In genomic region chr1:18927654-18928272, GRCh38 we compare ENCODE assay signal across 8 cellular contexts. TPM values are rescaled to one million over a fixed set of nuclear protein-coding genes. Genes with fewer than 3 reads are reported as not detected.
DNase-seq lines count a peak whose midpoint lies in the region; ATAC-seq and TF ChIP-seq lines count a peak whose summit lies in the region.

No MANE protein-coding gene starts in this region.

- H4K20me1 ChIP-seq in H9 (ENCODE audit: control insufficient read depth, insufficient read depth, insufficient read length), result no peaks in the 10 kb centered on the region

- peak overlapping the region; percentile 84 for H3K4me3 ChIP-seq in naive thymus-derived CD4-positive, alpha-beta T cell (ENCODE audit: low read length)
- no peak overlapping the region for H3K4me3 ChIP-seq in prostate gland

- H4K5ac ChIP-seq in H9 (ENCODE audit: insufficient read length, low read depth, low read length), result no peak overlapping the region

- no peak overlapping the region for H2BK5ac ChIP-seq in H9 (ENCODE audit: insufficient read length, low read length)

- no peak overlapping the region for H3K18ac ChIP-seq in H9 (ENCODE audit: insufficient read length, low read depth, low read length)

- no peaks in the 10 kb centered on the region for H3K23me2 ChIP-seq in H9 (ENCODE audit: insufficient read length, low read depth, low read length, poor library complexity, severe bottlenecking)

- no peak overlapping the region for H2BK15ac ChIP-seq in H9 (ENCODE audit: low read depth, low read length)

- no peaks in the 10 kb centered on the region for H3K9me3 ChIP-seq in naive thymus-derived CD4-positive, alpha-beta T cell (ENCODE audit: control insufficient read depth in 2 of 3, low read length in 3 of 3)
- H3K9me3 ChIP-seq in prostate gland, result no peaks in the 10 kb centered on the region
- H3K9me3 ChIP-seq in H9 (ENCODE audit: control insufficient read depth, low read depth, low read length), result no peaks in the 10 kb centered on the region

- H2BK20ac ChIP-seq in H9 (ENCODE audit: low read depth, low read length, poor library complexity, severe bottlenecking), result no peak overlapping the region

- no peaks in the 10 kb centered on the region for H3K79me2 ChIP-seq in H9 (ENCODE audit: insufficient read depth, low read length)

- peak overlapping the region; percentile 85 for H3K4me3 Mint-ChIP-seq in activated naive CD4-positive, alpha-beta T cell treated with anti-CD3 and anti-CD28 coated beads, Interleukin-2, amount 10 ng/mL, durations not matched to agents 7 days and 5 days
- H3K4me3 Mint-ChIP-seq in naive thymus-derived CD4-positive, alpha-beta T cell, result peak overlapping the region; percentile 73 to 93 (median 83)
- no peak overlapping the region; a peak in 1 of 5 replicates for H3K4me3 Mint-ChIP-seq in H9

- 63% methylated on average over 12 of the region's 12 CpGs for WGBS in prostate gland
- no CpG with 5 or more reads among the region's 12 CpGs for WGBS in H9 (ENCODE audit: extremely low coverage, insufficient read length, low lambda C conversion rate)

- H2BK120ac ChIP-seq in H9 (ENCODE audit: low read depth, low read length, poor library complexity, severe bottlenecking), result no peak overlapping the region

- H3K79me1 ChIP-seq in H9 (ENCODE audit: insufficient read depth, low read depth, low read length, poor library complexity, severe bottlenecking), result no peaks in the 10 kb centered on the region

- H3K4ac ChIP-seq in H9 (ENCODE audit: low read depth, low read length), result no peak overlapping the region

- H3K9ac ChIP-seq in H9 (ENCODE audit: extremely low read depth, insufficient read length, low read length), result no peak overlapping the region

- H3K36me3 Mint-ChIP-seq in activated naive CD4-positive, alpha-beta T cell treated with anti-CD3 and anti-CD28 coated beads, Interleukin-2, amount 10 ng/mL, durations not matched to agents 7 days and 5 days, result peaks cover 2% of the 10 kb centered on the region
- H3K36me3 Mint-ChIP-seq in naive thymus-derived CD4-positive, alpha-beta T cell, result peaks cover 0 to 7% (median 0%) of the 10 kb centered on the region in 5 donors
- H3K36me3 Mint-ChIP-seq in H9 (ENCODE audit: insufficient read depth in 1 of 3, low read depth in 3 of 3), result peaks cover 0 to 5% (median 2%) of the 10 kb centered on the region in 3 experiments; a peak in 4 of 7 replicates

- TF ChIP-seq CTCF in prostate gland (IDR thresholded peaks at IDR 0.05), result no peak
- no peak for TF ChIP-seq CTCF in H9 (conservative IDR thresholded peaks at IDR 0.05)

- POLR2A ChIA-PET in naive thymus-derived CD4-positive, alpha-beta T cell (lab: Charles Lee), result interaction anchor here (0.6 to 7.7 kb wide), 16 partner anchors 9 to 146 kb away, joined by 3 to 181 read pairs (median 6); partner anchors contain the start of genes ALDH4A1 and IFFO2

- H3K27me3 Mint-ChIP-seq in activated naive CD4-positive, alpha-beta T cell treated with anti-CD3 and anti-CD28 coated beads, Interleukin-2, amount 10 ng/mL, durations not matched to agents 7 days and 5 days, result no peaks in the 10 kb centered on the region
- no peaks in the 10 kb centered on the region for H3K27me3 Mint-ChIP-seq in naive thymus-derived CD4-positive, alpha-beta T cell
- H3K27me3 Mint-ChIP-seq in H9 (ENCODE audit: low read depth), result no peaks in the 10 kb centered on the region; the same call in 1 of the 2 replicates

- H3K14ac ChIP-seq in H9 (ENCODE audit: insufficient read depth, low read length), result no peak overlapping the region; the same call in 1 of the 2 replicates

- H4K8ac ChIP-seq in H9 (replicated peaks; ENCODE audit: insufficient read length, low read depth, low read length), result no peak overlapping the region

- H3K23ac ChIP-seq in H9 (ENCODE audit: insufficient read length, low read depth, low read length), result no peak overlapping the region

- CTCF ChIA-PET in activated naive CD4-positive, alpha-beta T cell treated with anti-CD3 and anti-CD28 coated beads, Interleukin-2, amount 10 ng/mL, durations not matched to agents 7 days and 5 days (lab: Charles Lee), result interaction anchor here (0.9 to 3.3 kb wide), 9 partner anchors 13 to 28 kb away, joined by 3 to 30 read pairs (median 7); no protein-coding TSS in a partner anchor
- CTCF ChIA-PET in naive thymus-derived CD4-positive, alpha-beta T cell (lab: Charles Lee), result interaction anchor here (0.6 to 5.3 kb wide), 10 partner anchors 15 to 157 kb away, joined by 3 to 58 read pairs (median 8); partner anchors contain the start of gene IFFO2

- H3K56ac ChIP-seq in H9 (ENCODE audit: insufficient read length, low read depth, low read length), result no peak overlapping the region

- H3K4me2 ChIP-seq in H9 (ENCODE audit: insufficient read depth, insufficient read length, low read length), result no peak overlapping the region

- peak; percentile 27 for DNase-seq in stimulated activated CD4-positive, alpha-beta T cell treated with anti-CD3 and anti-CD28 coated beads, Interleukin-12 subunit alpha, Interleukin-12 subunit beta, amount 100 ng/mL, for 4 hours
- no peak for DNase-seq in stimulated activated CD4-positive, alpha-beta T cell treated with anti-CD3 and anti-CD28 coated beads, Interleukin-2, amount 100 ng/mL, for 48 hours
- DNase-seq in NCI-H226 (peak; percentile 69), cerebellar cortex (ENCODE audit: low spot score) (no peak), prostate gland (ENCODE audit: low spot score) (no peak), H9 (no peak)
- peak; percentile 58 for DNase-seq in activated naive CD4-positive, alpha-beta T cell treated with anti-CD3 and anti-CD28 coated beads, Interleukin-2, amount 10 ng/mL, durations not matched to agents 7 days and 5 days
- peak in 8 of 9 donors; percentile 48 to 64 (median 58) for DNase-seq in naive thymus-derived CD4-positive, alpha-beta T cell

- no peak overlapping the region for H2AFZ ChIP-seq in H9 (ENCODE audit: low read length)

- H3K9me3 Mint-ChIP-seq in activated naive CD4-positive, alpha-beta T cell treated with anti-CD3 and anti-CD28 coated beads, Interleukin-2, amount 10 ng/mL, durations not matched to agents 7 days and 5 days, result peaks cover 2% of the 10 kb centered on the region
- H3K9me3 Mint-ChIP-seq in naive thymus-derived CD4-positive, alpha-beta T cell, result peaks cover 0 to 4% (median 0%) of the 10 kb centered on the region in 11 donors
- H3K9me3 Mint-ChIP-seq in H9, result peaks cover 2 to 4% of the 10 kb centered on the region in 2 experiments; a peak in 2 of 5 replicates

- H2BK12ac ChIP-seq in H9 (ENCODE audit: insufficient read length, low read depth, low read length), result no peak overlapping the region

- peaks cover 63 to 81% of the 10 kb centered on the region in 2 donors for H3K4me1 ChIP-seq in naive thymus-derived CD4-positive, alpha-beta T cell (ENCODE audit: control insufficient read depth in 2 of 2, insufficient read depth in 2 of 2, low read length in 2 of 2)
- H3K4me1 ChIP-seq in prostate gland (replicated peaks) (peaks cover 14% of the 10 kb centered on the region), H9 (ENCODE audit: insufficient read depth, low read length) (no peaks in the 10 kb centered on the region)

- no peak overlapping the region for H3T11ph ChIP-seq in H9 (ENCODE audit: low read length)

- no peaks in the 10 kb centered on the region for H3K27me3 ChIP-seq in naive thymus-derived CD4-positive, alpha-beta T cell (ENCODE audit: control insufficient read depth in 2 of 2, insufficient read depth in 2 of 2, low read length in 2 of 2)
- H3K27me3 ChIP-seq in prostate gland (replicated peaks; ENCODE audit: insufficient read depth), result no peaks in the 10 kb centered on the region
- H3K27me3 ChIP-seq in H9 (ENCODE audit: insufficient read depth, low read length), result no peaks in the 10 kb centered on the region

- intact Hi-C loops in naive thymus-derived CD4-positive, alpha-beta T cell (cut with micrococcal nuclease), result loop anchor here (1.0 kb wide), 1 partner anchor 147 kb away; no protein-coding TSS in a partner anchor
- intact Hi-C loops in prostate gland (cut with DNase I), result no loop called here

- no peak for TF ChIP-seq POLR2A in prostate gland (IDR thresholded peaks at IDR 0.05)

- ATAC-seq in naive thymus-derived CD4-positive, alpha-beta T cell, result peak; percentile 40

- H3K27ac ChIP-seq in naive thymus-derived CD4-positive, alpha-beta T cell (ENCODE audit: low read depth, low read length), result peak overlapping the region; percentile 71
- peak overlapping the region in 1 of 2 donors; percentile 4 for H3K27ac ChIP-seq in prostate gland
- no peak overlapping the region for H3K27ac ChIP-seq in H9 (ENCODE audit: insufficient read length, low read depth, low read length)

- H2AK5ac ChIP-seq in H9 (ENCODE audit: insufficient read length, low read length), result no peak overlapping the region

- H3K4me1 Mint-ChIP-seq in activated naive CD4-positive, alpha-beta T cell treated with anti-CD3 and anti-CD28 coated beads, Interleukin-2, amount 10 ng/mL, durations not matched to agents 7 days and 5 days, result peaks cover 79% of the 10 kb centered on the region
- peaks cover 42 to 96% (median 86%) of the 10 kb centered on the region in 7 donors for H3K4me1 Mint-ChIP-seq in naive thymus-derived CD4-positive, alpha-beta T cell
- H3K4me1 Mint-ChIP-seq in H9, result peaks cover 39 to 41% of the 10 kb centered on the region in 2 experiments

- no peaks in the 10 kb centered on the region for H3K36me3 ChIP-seq in naive thymus-derived CD4-positive, alpha-beta T cell (ENCODE audit: control insufficient read depth in 2 of 3, insufficient read depth in 3 of 3, low read length in 3 of 3)
- H3K36me3 ChIP-seq in prostate gland, result no peaks in the 10 kb centered on the region

- H4K91ac ChIP-seq in H9 (ENCODE audit: insufficient read length, low read depth, low read length), result no peak overlapping the region

- H3K27ac Mint-ChIP-seq in activated naive CD4-positive, alpha-beta T cell treated with anti-CD3 and anti-CD28 coated beads, Interleukin-2, amount 10 ng/mL, durations not matched to agents 7 days and 5 days, result peak overlapping the region; percentile 100
- peak overlapping the region; percentile 57 to 99 (median 92) for H3K27ac Mint-ChIP-seq in naive thymus-derived CD4-positive, alpha-beta T cell
- H3K27ac Mint-ChIP-seq in H9, result peak overlapping the region in 1 of 3 experiments; percentile 53; a peak in 2 of 7 replicates

RNA-seq across cellular contexts. Expression of gene ALDH4A1, which starts 25.4 kb away (rescaled TPM):
- total RNA-seq in naive thymus-derived CD4-positive, alpha-beta T cell, result 1 to 10 TPM; 1.3 to 3.2 (median 1.6) TPM
- polyA plus RNA-seq in naive thymus-derived CD4-positive, alpha-beta T cell, result 1 to 10 TPM in 1 of 2 donors, under 1 TPM in 1; 0.94 to 1.3 TPM
- total RNA-seq in prostate gland (10 to 100 TPM; 15.7 to 58.4 TPM), H9 (2021) (26.1 TPM in 2 replicates)

RNA-seq across cellular contexts. Expression of gene IFFO2, which starts 28.7 kb away (rescaled TPM):
- total RNA-seq in naive thymus-derived CD4-positive, alpha-beta T cell, result 10 to 100 TPM; 20.5 to 57.1 (median 28.2) TPM
- 1 to 10 TPM; 1.1 to 2.7 TPM for polyA plus RNA-seq in naive thymus-derived CD4-positive, alpha-beta T cell
- total RNA-seq in prostate gland (10 to 100 TPM; 13.6 to 20.4 TPM), H9 (2021) (3.6 and 6.1 TPM in 2 replicates)

Comparison
In these comparisons a context has a peak if more than half of its experiments do, and no peak if none do; other contexts are left out.
1. DNase-seq: peak in stimulated activated CD4-positive, alpha-beta T cell treated with anti-CD3 and anti-CD28 coated beads, Interleukin-12 subunit alpha, Interleukin-12 subunit beta, amount 100 ng/mL, for 4 hours (single experiment), NCI-H226 (single experiment), activated naive CD4-positive, alpha-beta T cell treated with anti-CD3 and anti-CD28 coated beads, Interleukin-2, amount 10 ng/mL, durations not matched to agents 7 days and 5 days (single experiment) and naive thymus-derived CD4-positive, alpha-beta T cell (8 of 9); none in stimulated activated CD4-positive, alpha-beta T cell treated with anti-CD3 and anti-CD28 coated beads, Interleukin-2, amount 100 ng/mL, for 48 hours (0 of 2), cerebellar cortex (single experiment), prostate gland (single experiment) and H9 (single experiment).
2. H3K4me3 Mint-ChIP-seq: peak in activated naive CD4-positive, alpha-beta T cell treated with anti-CD3 and anti-CD28 coated beads, Interleukin-2, amount 10 ng/mL, durations not matched to agents 7 days and 5 days (single experiment) and naive thymus-derived CD4-positive, alpha-beta T cell (10 of 10); none in H9 (0 of 2).